In the genomic region with DNA sequence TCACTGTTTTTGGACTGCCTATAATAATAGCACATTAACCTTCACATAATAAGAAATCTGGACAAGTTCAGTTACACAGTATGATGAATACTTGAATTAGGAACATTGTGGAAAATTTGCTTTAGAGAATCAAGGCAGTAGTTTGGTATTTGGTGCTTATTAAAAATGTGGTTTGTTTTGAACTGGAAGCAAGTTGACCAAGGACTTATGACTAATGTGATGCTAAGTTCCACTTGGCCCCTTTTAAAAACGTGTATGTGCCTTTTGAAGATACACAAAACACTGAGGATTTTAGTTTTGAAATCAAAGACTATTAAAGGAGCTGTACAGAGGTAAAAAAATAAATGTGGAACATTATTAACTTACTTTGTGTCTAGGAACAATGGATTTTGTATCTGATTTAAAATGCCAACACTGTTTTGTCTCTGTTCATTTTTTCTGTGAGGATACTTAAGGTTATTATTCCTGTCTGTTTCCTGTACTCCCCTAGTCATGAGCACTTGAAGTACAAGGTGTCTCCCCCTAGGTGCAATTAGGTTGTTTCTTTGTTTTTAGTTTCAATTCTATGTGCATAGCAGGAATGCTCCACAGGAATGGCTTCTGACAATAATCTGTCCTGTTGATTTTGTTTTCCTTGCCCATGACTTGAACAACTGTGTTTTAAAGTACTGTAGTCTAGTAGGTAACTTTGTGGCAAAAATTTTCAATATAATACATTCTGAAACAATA, we compare ENCODE assay signal across 16 cellular contexts. TPM values are rescaled to one million over a fixed set of nuclear protein-coding genes. Genes with fewer than 3 reads are reported as not detected.
A peak's percentile ranks its signal among the peaks of the same experiment; 100 is the strongest.
DNase-seq lines count a peak whose midpoint lies in the region; ATAC-seq and TF ChIP-seq lines count a peak whose summit lies in the region.
"Had no signal": no experiment of that assay in that cellular context is flagged by ENCODE, and none has a peak within 500 bp of the region (broad histone marks: within the 10 kb centered on the region; RNA-seq: fewer than 3 reads in every experiment).

No MANE protein-coding gene starts in this region.

- H2BK5ac ChIP-seq in IMR-90 (ENCODE audit: low read depth, low read length, poor library complexity, severe bottlenecking) (no peak overlapping the region), mesenchymal stem cell (ENCODE audit: low read depth, low read length, poor library complexity, severe bottlenecking) (no peak overlapping the region)

- H3K18ac ChIP-seq in IMR-90 (ENCODE audit: low read depth, low read length) (no peak overlapping the region), mesenchymal stem cell (ENCODE audit: low read depth in 1 of 2, low read length in 2 of 2) (no peak overlapping the region)

- H2BK15ac ChIP-seq in IMR-90 (ENCODE audit: low read depth, low read length) = no peak overlapping the region
- H2BK15ac ChIP-seq in mesenchymal stem cell (ENCODE audit: low read depth, poor library complexity, severe bottlenecking) = no peak overlapping the region

- no peak overlapping the region for H3K27ac ChIP-seq in CD4-positive, alpha-beta T cell (ENCODE audit: low read depth, low read length)
- H3K27ac ChIP-seq in IMR-90 (ENCODE audit: insufficient read depth, low read length) (no peak overlapping the region), body of pancreas (peak overlapping the region in 1 of 4 donors; percentile 86), mesenchymal stem cell (ENCODE audit: low read length, poor library complexity, severe bottlenecking) (no peak overlapping the region)
- H3K27ac ChIP-seq: brain microvascular endothelial cell, C4-2B, SK-N-MC had no signal

- H3K9ac ChIP-seq in IMR-90 (ENCODE audit: low read depth, low read length) = no peak overlapping the region
- H3K9ac ChIP-seq in mesenchymal stem cell (ENCODE audit: low read length) = no peak overlapping the region

- H3K4me1 ChIP-seq in IMR-90 (ENCODE audit: control insufficient read depth, insufficient read depth, low read length) (no peaks in the 10 kb centered on the region), body of pancreas (peaks cover 29% of the 10 kb centered on the region), mesenchymal stem cell (ENCODE audit: control insufficient read depth, insufficient read depth, low read depth, low read length) (peaks cover 2% of the 10 kb centered on the region)

- no peak for ATAC-seq in CD4-positive, alpha-beta T cell (ENCODE audit: poor library complexity)
- ATAC-seq in IMR-90 (ENCODE audit: low read depth) (peak; percentile 14; the same call in 1 of the 2 replicates), body of pancreas (no peak), HG02840 (IDR thresholded peaks at IDR 0.05; ENCODE audit: low FRiP score, unreplicated experiment) (no peak), HG02870 (IDR thresholded peaks at IDR 0.05; ENCODE audit: unreplicated experiment) (no peak)
- ATAC-seq: stimulated activated naive CD8-positive, alpha-beta T cell treated with anti-CD3 and anti-CD28 coated beads, Interleukin-15, amount 100 ng/mL, for 72 hours had no signal

- H4K8ac ChIP-seq in IMR-90 (ENCODE audit: low read depth in 2 of 2, low read length in 2 of 2) (no peak overlapping the region), mesenchymal stem cell (ENCODE audit: low read length) (no peak overlapping the region)

- peaks cover 14% of the 10 kb centered on the region for H3K36me3 ChIP-seq in IMR-90 (ENCODE audit: control insufficient read depth, insufficient read depth, low read length)
- H3K36me3 ChIP-seq in body of pancreas (replicated peaks in 1 of 2; ENCODE audit: insufficient read depth in 1 of 2, low read depth in 2 of 2) = no peaks in the 10 kb centered on the region
- H3K36me3 ChIP-seq in mesenchymal stem cell (ENCODE audit: control insufficient read depth in 1 of 2, insufficient read depth in 2 of 2, low read depth in 1 of 2, low read length in 2 of 2) = peaks cover 17 to 43% of the 10 kb centered on the region in 2 experiments

- no peaks in the 10 kb centered on the region for H3K27me3 Mint-ChIP-seq in CD4-positive, alpha-beta T cell
- H3K27me3 Mint-ChIP-seq: stimulated activated naive CD8-positive, alpha-beta T cell treated with anti-CD3 and anti-CD28 coated beads, Interleukin-15, amount 100 ng/mL, for 72 hours had no signal

- no peak overlapping the region for H3K4me2 ChIP-seq in IMR-90 (ENCODE audit: low read depth, low read length)
- H3K4me2 ChIP-seq in mesenchymal stem cell (ENCODE audit: low read length, poor library complexity, severe bottlenecking) = no peak overlapping the region

- no peak overlapping the region for H2AK9ac ChIP-seq in IMR-90 (replicated peaks; ENCODE audit: low read depth, low read length, poor library complexity)

- TF ChIP-seq POLR2A in IMR-90 (IDR thresholded peaks at IDR 0.05; ENCODE audit: low read depth, low read length) (no peak), body of pancreas (IDR thresholded peaks at IDR 0.05) (no peak)

- no peak overlapping the region for H2BK120ac ChIP-seq in IMR-90 (ENCODE audit: low read depth, low read length)
- no peak overlapping the region for H2BK120ac ChIP-seq in mesenchymal stem cell (ENCODE audit: low read depth, low read length)

- H3K4ac ChIP-seq in IMR-90 (ENCODE audit: low read depth, low read length) = no peak overlapping the region
- no peak overlapping the region for H3K4ac ChIP-seq in mesenchymal stem cell (ENCODE audit: low read depth in 1 of 2, low read length in 2 of 2)

- H4K5ac ChIP-seq in IMR-90 (ENCODE audit: low read depth, low read length) = no peak overlapping the region

- no peaks in the 10 kb centered on the region for H3K9me3 Mint-ChIP-seq in CD4-positive, alpha-beta T cell

- no peak overlapping the region for H2BK20ac ChIP-seq in IMR-90 (ENCODE audit: low read depth, low read length)

- H3K9me3 ChIP-seq in CD4-positive, alpha-beta T cell (ENCODE audit: control insufficient read depth, low read length) = no peaks in the 10 kb centered on the region
- H3K9me3 ChIP-seq in IMR-90 (ENCODE audit: control insufficient read depth, insufficient read depth, low read length) (no peaks in the 10 kb centered on the region), body of pancreas (no peaks in the 10 kb centered on the region), mesenchymal stem cell (ENCODE audit: control insufficient read depth, low read length) (no peaks in the 10 kb centered on the region)

- in situ Hi-C loops in IMR-90 (cut with MboI; ENCODE audit: low sequenced_read_pairs) = no loop called here

- H3K4me3 Mint-ChIP-seq in CD4-positive, alpha-beta T cell = no peak overlapping the region
- H3K4me3 Mint-ChIP-seq: stimulated activated naive CD8-positive, alpha-beta T cell treated with anti-CD3 and anti-CD28 coated beads, Interleukin-15, amount 100 ng/mL, for 72 hours had no signal

- H3K14ac ChIP-seq in IMR-90 (replicated peaks; ENCODE audit: low read depth, low read length) (no peak overlapping the region), mesenchymal stem cell (ENCODE audit: low read length in 2 of 2) (no peak overlapping the region)

- H3K9me1 ChIP-seq in IMR-90 (ENCODE audit: insufficient read depth, low read length) = no peaks in the 10 kb centered on the region

- H4K91ac ChIP-seq in IMR-90 (ENCODE audit: insufficient read depth, low read depth, low read length) = no peak overlapping the region
- no peak overlapping the region for H4K91ac ChIP-seq in mesenchymal stem cell (ENCODE audit: low read length)

- no peaks in the 10 kb centered on the region for H3K4me1 Mint-ChIP-seq in CD4-positive, alpha-beta T cell (ENCODE audit: low read depth)

- POLR2A ChIA-PET in CD4-positive, alpha-beta T cell (lab: Charles Lee) = no interaction called here
- POLR2A ChIA-PET in IMR-90 (lab: Charles Lee; ENCODE audit: unreplicated experiment) = no interaction called here

- H3K4me3 ChIP-seq in IMR-90 (ENCODE audit: insufficient read depth, low read depth, low read length) (no peak overlapping the region), body of pancreas (no peak overlapping the region), mesenchymal stem cell (ENCODE audit: insufficient read depth in 1 of 2, low read depth in 1 of 2, low read length in 2 of 2) (no peak overlapping the region)
- H3K4me3 ChIP-seq: SK-N-MC had no signal

- H2AK5ac ChIP-seq in IMR-90 (ENCODE audit: low read depth, low read length) = no peak overlapping the region
- no peak overlapping the region for H2AK5ac ChIP-seq in mesenchymal stem cell (ENCODE audit: low read length, severe bottlenecking)

- no peak for TF ChIP-seq CTCF in CD4-positive, alpha-beta T cell (IDR thresholded peaks at IDR 0.05)
- TF ChIP-seq CTCF in IMR-90 (conservative IDR thresholded peaks at IDR 0.05; ENCODE audit: low read depth, low read length) (no peak), body of pancreas (IDR thresholded peaks at IDR 0.05) (peak in 4 of 7 experiments; percentile 4 to 14 (median 8))

- CTCF ChIA-PET in CD4-positive, alpha-beta T cell (lab: Charles Lee) = no interaction called here
- CTCF ChIA-PET in IMR-90 (lab: Yijun Ruan, JAX) = no interaction called here

- dilution Hi-C loops in IMR-90 (cut with HindIII; ENCODE audit: low sequenced_read_pairs, unreplicated experiment) = no loop called here

- no peaks in the 10 kb centered on the region for H3K27me3 ChIP-seq in CD4-positive, alpha-beta T cell (ENCODE audit: control insufficient read depth, insufficient read depth, low read length)
- H3K27me3 ChIP-seq in IMR-90 (ENCODE audit: control insufficient read depth, insufficient read depth, low read length) = no peaks in the 10 kb centered on the region; the same call in 1 of the 2 replicates
- no peaks in the 10 kb centered on the region for H3K27me3 ChIP-seq in body of pancreas
- H3K27me3 ChIP-seq in mesenchymal stem cell (ENCODE audit: control insufficient read depth in 1 of 2, insufficient read depth in 1 of 2, low read length in 2 of 2) = no peaks in the 10 kb centered on the region
- H3K27me3 ChIP-seq: brain microvascular endothelial cell had no signal

- intact Hi-C loops in CD4-positive, alpha-beta T cell (cut with DNase I, micrococcal nuclease) = no loop called here
- intact Hi-C loops in IMR-90 (cut with micrococcal nuclease) (loop anchor here (10.0 kb wide), 1 partner anchor 182 kb away; no protein-coding TSS in a partner anchor), body of pancreas (cut with DNase I) (no loop called here)

- no peak for DNase-seq in CD4-positive, alpha-beta T cell
- DNase-seq in IMR-90 = no peak
- DNase-seq in body of pancreas = no peak
- peak; percentile 6 for DNase-seq in mesenchymal stem cell
- no peak for DNase-seq in stimulated activated CD4-positive, alpha-beta T cell treated with anti-CD3 and anti-CD28 coated beads, Interleukin-4, amount 100 ng/mL, for 1 hour
- no peak for DNase-seq in stimulated activated CD4-positive, alpha-beta T cell treated with anti-CD3 and anti-CD28 coated beads, Interleukin-1b, Interleukin-23, amount 100 ng/mL, for 48 hours
- DNase-seq: activated CD4-positive, CD25-positive, alpha-beta regulatory T cell; brain microvascular endothelial cell; NCI-H2029 treated with DMSO at 0.1 percent for 48 hours; NK-92 treated with Interleukin-12 subunit alpha and Interleukin-12 subunit beta, amount 100 ng/mL, for 24 hours; stimulated activated naive CD8-positive, alpha-beta T cell treated with anti-CD3 and anti-CD28 coated beads, Interleukin-15, amount 100 ng/mL, for 72 hours had no signal

- no peak overlapping the region for H3K23ac ChIP-seq in IMR-90 (ENCODE audit: low read depth, low read length)
- no peak overlapping the region for H3K23ac ChIP-seq in mesenchymal stem cell (ENCODE audit: low read length in 2 of 2)

- H4K20me1 ChIP-seq in IMR-90 (ENCODE audit: insufficient read depth, low read length) = no peaks in the 10 kb centered on the region

- H2BK12ac ChIP-seq in mesenchymal stem cell (ENCODE audit: low read length in 2 of 2) = no peak overlapping the region

- TF ChIP-seq RAD21 in IMR-90 (IDR thresholded peaks at IDR 0.05; ENCODE audit: low read length) = no peak

- no TSS peak for BruUV-seq in IMR-90 (replicated peaks; lab: Mats Ljungman, UMichigan)

- no peaks in the 10 kb centered on the region; a peak in 2 of 4 replicates for H3K79me1 ChIP-seq in IMR-90 (ENCODE audit: low read depth in 1 of 2, low read length in 2 of 2)
- peaks cover 4% of the 10 kb centered on the region for H3K79me1 ChIP-seq in mesenchymal stem cell (replicated peaks; ENCODE audit: low read length, poor library complexity, severe bottlenecking)

- no CpG with 5 or more reads among the region's 1 CpG for WGBS in IMR-90 (ENCODE audit: extremely low coverage in 2 of 2, insufficient read length in 1 of 2), 2 experiments
- 13 to 23% methylated on average over 1 of the region's 1 CpG for WGBS in body of pancreas, 2 donors
- 64% methylated on average over 1 of the region's 1 CpG for WGBS in mesenchymal stem cell

- no peak overlapping the region for H3K56ac ChIP-seq in IMR-90 (ENCODE audit: extremely low read depth, insufficient read depth, low read length)

- H2AFZ ChIP-seq in IMR-90 (replicated peaks; ENCODE audit: low read length, poor library complexity) (no peak overlapping the region), mesenchymal stem cell (ENCODE audit: low read depth, low read length) (no peak overlapping the region)

- H3K36me3 Mint-ChIP-seq in CD4-positive, alpha-beta T cell (ENCODE audit: low read depth) = peaks cover 64% of the 10 kb centered on the region

- peak overlapping the region; percentile 76 for H3K27ac Mint-ChIP-seq in CD4-positive, alpha-beta T cell

RNA-seq across cellular contexts. Expression of a gene that starts 49.6 kb away (rescaled TPM):
- not detected for total RNA-seq in CD4-positive, alpha-beta T cell
- under 0.01 TPM in 1 of 2 replicates, not detected in the other for total RNA-seq in IMR-90 (2012; rRNA removed)
- not detected in 2 replicates for polyA plus RNA-seq in IMR-90 (2012; rRNA removed)
- polyA plus RNA-seq in IMR-90 (2012; cell fraction: cytosol; rRNA removed) = not detected in 2 replicates
- polyA plus RNA-seq in IMR-90 (2012; cell fraction: nucleus; rRNA removed; ENCODE audit: low replicate concordance) = not detected in 2 replicates
- total RNA-seq in body of pancreas = under 1 TPM in 1 of 2 donors, not detected in 1; 0.78 TPM
- polyA plus RNA-seq in mesenchymal stem cell (2013, experiment 1 of 2) = not detected
- not detected for polyA plus RNA-seq in mesenchymal stem cell (2013, experiment 2 of 2)
- total RNA-seq: mesenteric fat pad had no signal

Comparison
In these comparisons a context has a peak if more than half of its experiments do, and no peak if none do; other contexts are left out.
1. CTCF ChIP-seq: peak in body of pancreas (4 of 7); none in CD4-positive, alpha-beta T cell (single experiment) and IMR-90 (single experiment).